In genomic region chr21:33036430-33037162, GRCh38 we compare ENCODE assay signal across 10 cellular contexts. TPM values are rescaled to one million over a fixed set of nuclear protein-coding genes. Genes with fewer than 3 reads are reported as not detected.
DNase-seq lines count a peak whose midpoint lies in the region; ATAC-seq, FAIRE-seq and TF ChIP-seq lines count a peak whose summit lies in the region.
"Had no signal": no experiment of that assay in that cellular context is flagged by ENCODE, and none has a peak within 500 bp of the region (broad histone marks: within the 10 kb centered on the region; RNA-seq: fewer than 3 reads in every experiment).

No MANE protein-coding gene starts in this region.

- TF ChIP-seq CTCF in right atrium auricular region (IDR thresholded peaks at IDR 0.05) (no peak), D721Med (IDR thresholded peaks at IDR 0.05; ENCODE audit: insufficient read depth, missing control alignments) (no peak)

- H3K36me3 ChIP-seq in right atrium auricular region: no peaks in the 10 kb centered on the region
- no peaks in the 10 kb centered on the region for H3K36me3 ChIP-seq in SJCRH30
- no peaks in the 10 kb centered on the region for H3K36me3 ChIP-seq in aorta (ENCODE audit: control insufficient read depth in 1 of 2, insufficient read depth in 2 of 2, low read length in 1 of 2)

- no peak for FAIRE-seq in D721Med (lab: Jason Lieb, UNC)
- FAIRE-seq: G401.6 had no signal

- H3K27me3 ChIP-seq in right atrium auricular region: peaks cover 6 to 12% of the 10 kb centered on the region in 2 donors
- no peaks in the 10 kb centered on the region for H3K27me3 ChIP-seq in SJCRH30
- H3K27me3 ChIP-seq in aorta (ENCODE audit: control insufficient read depth in 1 of 2, insufficient read depth in 2 of 2, low read length in 1 of 2): peaks cover 0 to 1% of the 10 kb centered on the region in 2 donors

- peak; percentile 52 for ATAC-seq in Right ventricle myocardium superior (ENCODE audit: poor library complexity)
- peak; percentile 36 for ATAC-seq in aorta (ENCODE audit: low FRiP score)
- no peak for ATAC-seq in HG02588 (IDR thresholded peaks at IDR 0.05; ENCODE audit: unreplicated experiment)

- no peak overlapping the region for H3K4me3 ChIP-seq in right atrium auricular region
- H3K4me3 ChIP-seq in SJCRH30: no peak overlapping the region
- no peak overlapping the region for H3K4me3 ChIP-seq in aorta (ENCODE audit: low read length in 2 of 2)

- H3K9me3 ChIP-seq in right atrium auricular region: no peaks in the 10 kb centered on the region
- peaks cover 4% of the 10 kb centered on the region; the same call in 1 of the 2 replicates for H3K9me3 ChIP-seq in SJCRH30 (replicated peaks)
- peaks cover 2% of the 10 kb centered on the region for H3K9me3 ChIP-seq in aorta (ENCODE audit: control insufficient read depth, low read length)

- WGBS in aorta, 2 donors: 35 to 40% methylated on average over 10 to 11 of the region's 11 CpGs

- H3K27ac ChIP-seq in right atrium auricular region (no peak overlapping the region), SJCRH30 (peak overlapping the region; percentile 21), aorta (ENCODE audit: low read depth in 1 of 2, low read length in 2 of 2) (no peak overlapping the region)

- intact Hi-C loops in Right ventricle myocardium superior (cut with DNase I): no loop called here
- intact Hi-C loops in aorta (cut with DNase I): no loop called here

- peaks cover 0 to 4% of the 10 kb centered on the region in 2 donors for H3K4me1 ChIP-seq in right atrium auricular region
- peaks cover 33% of the 10 kb centered on the region for H3K4me1 ChIP-seq in SJCRH30
- H3K4me1 ChIP-seq in aorta (ENCODE audit: control insufficient read depth in 1 of 2, insufficient read depth in 2 of 2, low read length in 2 of 2): no peaks in the 10 kb centered on the region

- DNase-seq in Right ventricle myocardium superior (peak; percentile 65), right atrium auricular region (ENCODE audit: low spot score) (no peak), SJCRH30 (peak; percentile 47 to 62), glomerular endothelial cell (ENCODE audit: extremely low read depth, low read depth, low spot score) (peak; percentile 25), aorta (peak in 1 of 2 donors; percentile 66), HUDEP-2 (lab: John Stamatoyannopoulos, UW; ENCODE audit: unreplicated experiment in 76 of 76) (no peak), D721Med (ENCODE audit: insufficient read length, low spot score) (no peak)
- DNase-seq: stimulated activated naive CD4-positive, alpha-beta T cell had no signal

RNA-seq across cellular contexts. Expression of gene OLIG2, which starts 10.9 kb away (rescaled TPM):
- total RNA-seq in Right ventricle myocardium superior (not detected), right atrium auricular region (not detected), glomerular endothelial cell (not detected in 2 replicates), aorta (not detected)
- total RNA-seq in SJCRH30 (2014; rRNA removed; shearing (Covaris generic)): 15.9 and 17.2 TPM in 2 replicates
- not detected for polyA plus RNA-seq in aorta

RNA-seq across cellular contexts. Expression of gene OLIG1, which starts 33.3 kb away (rescaled TPM):
- total RNA-seq in Right ventricle myocardium superior (0.59 TPM), right atrium auricular region (not detected), glomerular endothelial cell (not detected in 2 replicates), aorta (not detected)
- 2.9 and 3.3 TPM in 2 replicates for total RNA-seq in SJCRH30 (2014; rRNA removed; shearing (Covaris generic))
- not detected for polyA plus RNA-seq in aorta

Comparison
In these comparisons a context has a peak if more than half of its experiments do, and no peak if none do; other contexts are left out.
1. DNase-seq: peak in Right ventricle myocardium superior (single experiment), SJCRH30 (2 of 2) and glomerular endothelial cell (single experiment); none in right atrium auricular region (single experiment), HUDEP-2 (0 of 76) and D721Med (single experiment).
2. RNA of gene OLIG2, which starts 10.9 kb away (total RNA-seq): 15.9 to 17.2 TPM in SJCRH30; not detected in Right ventricle myocardium superior (single experiment), not detected in right atrium auricular region, not detected in glomerular endothelial cell and not detected in aorta; every median in the first group is over 10 times any median in the second.